25 cellular contexts compared by ENCODE assay signal in genomic region chr14:45649051-45649450, GRCh38.
"Had no signal": no experiment of that assay in that cellular context is flagged by ENCODE, and none has a peak within 500 bp of the region (broad histone marks: within the 10 kb centered on the region; RNA-seq: fewer than 3 reads in every experiment).

No MANE protein-coding gene starts in this region.

- H3K4me2 ChIP-seq: hepatocyte, neural progenitor cell, smooth muscle cell had no signal

- H3K79me2 ChIP-seq: hepatocyte, parathyroid adenoma had no signal

- H3K4me1 ChIP-seq: esophagus muscularis mucosa, foreskin keratinocyte, gastroesophageal sphincter, heart left ventricle, neural progenitor cell, parathyroid adenoma, right lobe of liver, suprapubic skin had no signal

- H3K9ac ChIP-seq: neural progenitor cell, parathyroid adenoma had no signal

- H3K27ac ChIP-seq: esophagus muscularis mucosa, foreskin keratinocyte, gastroesophageal sphincter, heart left ventricle, hepatocyte, neural progenitor cell, parathyroid adenoma, right lobe of liver, suprapubic skin had no signal

- DNase-seq: effector CD8-positive, alpha-beta T cell; endodermal cell; heart left ventricle; kidney; mesenchymal stem cell; mucosa of descending colon; naive thymus-derived CD4-positive, alpha-beta T cell; right lobe of liver; stimulated activated CD4-positive, alpha-beta T cell treated with anti-CD3 and anti-CD28 coated beads, Interleukin-12 subunit alpha, Interleukin-12 subunit beta, amount 100 ng/mL, for 4 hours; stimulated activated CD4-positive, alpha-beta T cell treated with anti-CD3 and anti-CD28 coated beads, Interleukin-1b, Interleukin-23, amount 100 ng/mL, for 48 hours; stimulated activated CD4-positive, alpha-beta T cell treated with anti-CD3 and anti-CD28 coated beads, Interleukin-4, amount 100 ng/mL, for 1 hour; stimulated activated CD8-positive, alpha-beta memory T cell treated with anti-CD3 and anti-CD28 coated beads, Interleukin-4, amount 100 ng/mL, for 48 hours; stimulated activated naive CD4-positive, alpha-beta T cell; stimulated activated naive CD8-positive, alpha-beta T cell treated with anti-CD3 and anti-CD28 coated beads, Interleukin-15, amount 100 ng/mL, for 72 hours; trophoblast cell had no signal

- H2AFZ ChIP-seq: hepatocyte, neural progenitor cell, parathyroid adenoma had no signal

- H3K36me3 ChIP-seq: esophagus muscularis mucosa, gastroesophageal sphincter, heart left ventricle, neural progenitor cell, right lobe of liver, suprapubic skin had no signal

- H3K4me3 ChIP-seq: esophagus muscularis mucosa, gastroesophageal sphincter, heart left ventricle, hepatocyte, lung, mucosa of descending colon, neural progenitor cell, right lobe of liver, smooth muscle cell, suprapubic skin had no signal

- H3K9me3 ChIP-seq: esophagus muscularis mucosa, gastroesophageal sphincter, mucosa of descending colon, right lobe of liver, suprapubic skin had no signal

- ATAC-seq: foreskin keratinocyte; gastroesophageal sphincter; heart left ventricle; left lobe of liver; mucosa of descending colon; naive thymus-derived CD4-positive, alpha-beta T cell; right lobe of liver; stimulated activated naive CD8-positive, alpha-beta T cell treated with anti-CD3 and anti-CD28 coated beads, Interleukin-15, amount 100 ng/mL, for 72 hours had no signal

- H3K27me3 ChIP-seq: esophagus muscularis mucosa, foreskin keratinocyte, gastroesophageal sphincter, heart left ventricle, hepatocyte, neural progenitor cell, right lobe of liver, suprapubic skin had no signal
